In the genomic region with DNA sequence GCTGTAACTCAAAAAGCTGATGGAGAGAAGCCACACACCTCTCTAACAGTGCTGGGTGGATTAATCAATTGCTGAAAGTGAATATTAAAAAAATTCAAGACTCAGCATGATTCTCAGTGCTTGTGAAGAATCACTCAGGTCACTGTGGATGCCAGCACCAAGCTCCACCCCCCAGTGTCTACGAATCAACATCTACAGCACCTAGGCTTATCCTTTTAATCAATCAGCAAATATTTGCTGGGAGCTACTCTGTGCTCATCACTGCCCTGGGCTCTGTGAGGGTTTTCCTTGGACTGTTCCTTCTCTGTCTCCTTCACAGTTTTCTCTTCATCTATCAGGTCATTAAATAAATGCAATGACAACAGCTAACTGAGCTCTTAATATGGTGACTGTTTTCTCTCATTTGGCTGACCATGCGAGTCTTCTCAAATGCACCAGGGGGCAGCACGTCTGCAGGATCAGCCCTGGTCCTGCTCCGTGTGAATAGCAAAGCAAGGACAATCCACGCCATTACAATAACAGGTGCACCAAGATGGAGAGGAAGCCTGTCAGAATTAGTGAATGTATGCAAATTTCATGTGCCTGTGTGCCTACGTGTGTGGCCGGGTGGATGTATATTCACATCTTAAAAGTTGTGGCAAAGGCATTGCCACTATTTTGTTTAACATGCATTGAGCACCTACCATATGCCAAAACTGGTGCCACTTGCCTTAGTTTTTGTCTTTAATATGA, we compare ENCODE assay signal across 2 cellular contexts.
A peak's percentile ranks its signal among the peaks of the same experiment; 100 is the strongest.
TF ChIP-seq lines count a peak whose summit lies in the region.

No MANE protein-coding gene starts in this region.

TF ChIP-seq in HCT116, 20 proteins besides CTCF, POLR2A, EP300 and RAD21 (continued from another document):
- TF ChIP-seq YY1 (IDR thresholded peaks at IDR 0.05; ENCODE audit: extremely low read depth, insufficient replicate concordance, low read depth, low read length), result peak; percentile 67

TF ChIP-seq in K562, 482 proteins besides CTCF, POLR2A, EP300 and RAD21:
- TF ChIP-seq SMC3 (conservative IDR thresholded peaks at IDR 0.05; ENCODE audit: insufficient read depth, low read depth, low read length), result peak; percentile 71
- no peak for TF ChIP-seq POLR2AphosphoS5 (IDR thresholded peaks at IDR 0.05; ENCODE audit: control insufficient read depth, insufficient read depth, low read depth, low read length)
- peak; percentile 78; the same call in 1 of the 2 replicates for TF ChIP-seq STAG1 (CRISPR knock-in tag; IDR thresholded peaks at IDR 0.05; ENCODE audit: borderline replicate concordance)
- TF ChIP-seq, protein P1, sequence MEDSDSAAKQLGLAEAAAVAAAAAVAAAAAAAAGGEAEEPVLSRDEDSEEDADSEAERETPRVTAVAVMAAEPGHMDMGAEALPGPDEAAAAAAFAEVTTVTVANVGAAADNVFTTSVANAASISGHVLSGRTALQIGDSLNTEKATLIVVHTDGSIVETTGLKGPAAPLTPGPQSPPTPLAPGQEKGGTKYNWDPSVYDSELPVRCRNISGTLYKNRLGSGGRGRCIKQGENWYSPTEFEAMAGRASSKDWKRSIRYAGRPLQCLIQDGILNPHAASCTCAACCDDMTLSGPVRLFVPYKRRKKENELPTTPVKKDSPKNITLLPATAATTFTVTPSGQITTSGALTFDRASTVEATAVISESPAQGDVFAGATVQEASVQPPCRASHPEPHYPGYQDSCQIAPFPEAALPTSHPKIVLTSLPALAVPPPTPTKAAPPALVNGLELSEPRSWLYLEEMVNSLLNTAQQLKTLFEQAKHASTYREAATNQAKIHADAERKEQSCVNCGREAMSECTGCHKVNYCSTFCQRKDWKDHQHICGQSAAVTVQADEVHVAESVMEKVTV (CRISPR knock-in tag; IDR thresholded peaks at IDR 0.05), result 0 out of 2 replicates have a peak, but pooled peaks have one; percentile 21
